ENCODE assay signal across 8 cellular contexts in the genomic region with DNA sequence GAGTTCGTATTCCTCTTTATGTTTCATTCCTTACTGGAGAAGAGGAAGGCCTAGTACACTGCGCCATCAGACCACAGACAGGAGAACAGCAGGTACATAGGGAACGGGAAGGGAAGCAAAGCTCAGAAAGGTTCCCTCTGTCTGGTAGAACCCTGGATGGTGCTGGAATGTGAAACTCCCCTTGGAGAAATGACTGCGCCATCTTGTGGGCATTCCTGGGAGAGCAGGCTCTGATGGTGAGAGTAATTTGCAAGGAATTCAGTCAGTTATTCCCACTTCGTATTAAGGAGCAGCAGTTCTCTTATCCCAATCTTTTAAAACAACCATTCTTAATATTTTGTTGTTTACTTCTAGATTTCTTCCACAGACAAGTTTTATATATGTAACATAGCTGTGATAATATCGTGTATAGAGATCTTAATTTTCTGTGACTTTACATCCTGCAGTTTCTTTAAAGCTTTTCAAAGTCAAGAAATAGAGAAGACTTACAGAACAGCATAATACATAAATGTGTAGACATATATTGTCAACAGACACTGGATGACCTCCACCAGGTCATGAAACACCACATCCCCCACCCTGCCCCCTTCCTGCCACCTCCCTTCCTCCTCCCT.
DNase-seq lines count a peak whose midpoint lies in the region; ATAC-seq and TF ChIP-seq lines count a peak whose summit lies in the region.

No MANE protein-coding gene starts in this region.

- H3K9me3 ChIP-seq in MM.1S (replicated peaks; ENCODE audit: insufficient read depth, low read length) (no peaks in the 10 kb centered on the region), adrenal gland (replicated peaks in 1 of 3) (no peaks in the 10 kb centered on the region), left ventricle myocardium inferior (replicated peaks) (no peaks in the 10 kb centered on the region)

- peak; percentile 79 for TF ChIP-seq CTCF in MM.1S (IDR thresholded peaks at IDR 0.05; ENCODE audit: low read length)
- peak; percentile 68 to 86 (median 73) for TF ChIP-seq CTCF in adrenal gland (IDR thresholded peaks at IDR 0.05)
- TF ChIP-seq CTCF in left ventricle myocardium inferior (IDR thresholded peaks at IDR 0.05; ENCODE audit: borderline replicate concordance), result peak; percentile 87
- TF ChIP-seq CTCF in retinal pigment epithelial cell (conservative IDR thresholded peaks at IDR 0.05; ENCODE audit: low read depth, low read length), result peak; percentile 98

- H3K4me1 ChIP-seq in MM.1S (ENCODE audit: low read length) (no peaks in the 10 kb centered on the region), adrenal gland (replicated peaks in 1 of 2) (no peaks in the 10 kb centered on the region), left ventricle myocardium inferior (no peaks in the 10 kb centered on the region)

- no peaks in the 10 kb centered on the region for H3K79me2 ChIP-seq in MM.1S (ENCODE audit: low read length)

- H4K20me1 ChIP-seq in MM.1S (ENCODE audit: insufficient read depth, low read length), result no peaks in the 10 kb centered on the region

- intact Hi-C loops in adrenal gland (cut with DNase I), result loop anchor here in 1 of 2 donors (5.0 kb wide), 1 partner anchor 123 kb away; no protein-coding TSS in a partner anchor
- intact Hi-C loops in left ventricle myocardium inferior (cut with micrococcal nuclease), result no loop called here

- no peak overlapping the region for H3K9ac ChIP-seq in MM.1S (ENCODE audit: low read length)

- H3K9me2 ChIP-seq in MM.1S (replicated peaks; ENCODE audit: insufficient read depth, low read length), result no peaks in the 10 kb centered on the region

- no peak for TF ChIP-seq POLR2A in adrenal gland (IDR thresholded peaks at IDR 0.05)

- H3K27me3 ChIP-seq in MM.1S (replicated peaks; ENCODE audit: insufficient read depth, low read length), result no peaks in the 10 kb centered on the region
- H3K27me3 ChIP-seq in adrenal gland, result peaks cover 11% of the 10 kb centered on the region
- peaks cover 31% of the 10 kb centered on the region for H3K27me3 ChIP-seq in left ventricle myocardium inferior (ENCODE audit: low read depth)

- H3K27ac ChIP-seq in MM.1S (ENCODE audit: low read length) (no peak overlapping the region), adrenal gland (no peak overlapping the region), left ventricle myocardium inferior (replicated peaks) (no peak overlapping the region)

- no peaks in the 10 kb centered on the region for H3K36me3 ChIP-seq in MM.1S (replicated peaks; ENCODE audit: insufficient read depth, low read length)
- H3K36me3 ChIP-seq in adrenal gland (replicated peaks in 1 of 2), result no peaks in the 10 kb centered on the region
- H3K36me3 ChIP-seq in left ventricle myocardium inferior, result no peaks in the 10 kb centered on the region

- no peaks in the 10 kb centered on the region for H3F3A ChIP-seq in MM.1S (ENCODE audit: insufficient read depth, low read length)

- H3K4me3 ChIP-seq in MM.1S (ENCODE audit: low read length), result no peak overlapping the region
- H3K4me3 ChIP-seq in adrenal gland, result no peak overlapping the region
- no peak overlapping the region for H3K4me3 ChIP-seq in left ventricle myocardium inferior
- no peak overlapping the region for H3K4me3 ChIP-seq in retinal pigment epithelial cell (ENCODE audit: low read length)

- DNase-seq in EH (ENCODE audit: low read depth) (peak; percentile 66), MM.1S (peak; percentile 15), SKM-1 treated with dmso at 0.1 percent for 144 hours (lab: John Stamatoyannopoulos, UW; ENCODE audit: unreplicated experiment) (peak; percentile 37), adrenal gland (peak; percentile 49 to 84 (median 74)), left ventricle myocardium inferior (peak; percentile 51), retinal pigment epithelial cell (ENCODE audit: low read depth) (peak; percentile 12)

- no peak overlapping the region for H2AFZ ChIP-seq in MM.1S (ENCODE audit: low read length)

- no peak overlapping the region for H3K4me2 ChIP-seq in MM.1S (ENCODE audit: low read depth, low read length)

- ATAC-seq in GM19395 (IDR thresholded peaks at IDR 0.05; ENCODE audit: unreplicated experiment), result no peak
- no peak for ATAC-seq in HG02798 (IDR thresholded peaks at IDR 0.05; ENCODE audit: poor library complexity, unreplicated experiment)

- WGBS in adrenal gland, 4 donors, result 28 to 38% (median 36%) methylated on average over 6 of the region's 6 CpGs

Comparison
In these comparisons a context has a peak if more than half of its experiments do, and no peak if none do; other contexts are left out.
1. DNase-seq: peak in every context shown above with its lines; median percentile 74 in adrenal gland; 66 in EH; 51 in left ventricle myocardium inferior; 37 in SKM-1 treated with dmso at 0.1 percent for 144 hours; 15 in MM.1S; 12 in retinal pigment epithelial cell.